Comparison of ENCODE assay signal across 30 cellular contexts in genomic region chr3:78951546-78951945, GRCh38.
A peak's percentile ranks its signal among the peaks of the same experiment; 100 is the strongest.
DNase-seq lines count a peak whose midpoint lies in the region; ATAC-seq, FAIRE-seq and TF ChIP-seq lines count a peak whose summit lies in the region.
"Had no signal": no experiment of that assay in that cellular context is flagged by ENCODE, and none has a peak within 500 bp of the region (broad histone marks: within the 10 kb centered on the region; RNA-seq: fewer than 3 reads in every experiment).

No MANE protein-coding gene starts in this region.

- H3K9ac ChIP-seq in HepG2 (ENCODE audit: insufficient read depth, low read depth, low read length), result no peak overlapping the region
- H3K9ac ChIP-seq: KMS-11, SK-N-SH had no signal

- H2AFZ ChIP-seq in HepG2 (ENCODE audit: low read length), result no peak overlapping the region

- H3K27me3 ChIP-seq in HepG2 (ENCODE audit: control insufficient read depth in 1 of 2, insufficient read depth in 2 of 2, low read length in 2 of 2) (no peaks in the 10 kb centered on the region), upper lobe of right lung (no peaks in the 10 kb centered on the region)
- H3K27me3 ChIP-seq: thyroid gland had no signal

- H3K4me1 Mint-ChIP-seq in activated CD4-positive, alpha-beta memory T cell treated with anti-CD3 and anti-CD28 coated beads, Interleukin-2, amount 10 ng/mL, durations not matched to agents 7 days and 5 days, result no peaks in the 10 kb centered on the region
- H3K4me1 Mint-ChIP-seq: activated CD4-positive, alpha-beta T cell treated with anti-CD3 and anti-CD28 coated beads, Interleukin-2, amount 10 ng/mL, durations not matched to agents 7 days and 5 days; activated naive CD8-positive, alpha-beta T cell treated with anti-CD3 and anti-CD28 coated beads for 36 hours; CD8-positive, alpha-beta memory T cell; naive B cell had no signal

- TF ChIP-seq POLR2A in HepG2 (IDR thresholded peaks at IDR 0.05; ENCODE audit: insufficient read depth in 1 of 2, low read depth in 2 of 2, low read length in 2 of 2), result no peak

- TF ChIP-seq RAD21 in HepG2 (CRISPR knock-in tag; IDR thresholded peaks at IDR 0.05), result no peak

- H3K9me3 ChIP-seq in HepG2 (ENCODE audit: low read length), result no peaks in the 10 kb centered on the region
- H3K9me3 ChIP-seq in upper lobe of right lung, result no peaks in the 10 kb centered on the region
- H3K9me3 ChIP-seq: SK-N-SH, thyroid gland had no signal

- no TSS peak for BruUV-seq in HepG2 (replicated peaks; lab: Mats Ljungman, UMichigan)

- H3K4me2 ChIP-seq in HepG2 (ENCODE audit: low read depth, low read length), result no peak overlapping the region
- H3K4me2 ChIP-seq: KMS-11, SK-N-SH had no signal

- H3K4me3 ChIP-seq in astrocyte of the spinal cord (ENCODE audit: low read depth, low read length) (no peak overlapping the region), HepG2 (replicated peaks in 1 of 3; ENCODE audit: insufficient read depth in 1 of 3, low read depth in 2 of 3, low read length in 3 of 3) (no peak overlapping the region), upper lobe of right lung (no peak overlapping the region)
- H3K4me3 ChIP-seq: thyroid gland had no signal

- ATAC-seq in HepG2, result no peak
- peak; percentile 12 for ATAC-seq in upper lobe of right lung
- ATAC-seq in HG02852 (IDR thresholded peaks at IDR 0.05; ENCODE audit: unreplicated experiment), result no peak
- no peak for ATAC-seq in GM18861 (IDR thresholded peaks at IDR 0.05; ENCODE audit: unreplicated experiment)
- ATAC-seq: left lobe of liver had no signal

- H3K36me3 Mint-ChIP-seq in activated CD4-positive, alpha-beta memory T cell treated with anti-CD3 and anti-CD28 coated beads, Interleukin-2, amount 10 ng/mL, durations not matched to agents 7 days and 5 days (ENCODE audit: low read depth), result no peaks in the 10 kb centered on the region
- H3K36me3 Mint-ChIP-seq: CD8-positive, alpha-beta memory T cell; naive B cell had no signal

- in situ Hi-C loops in astrocyte of the spinal cord (cut with HindIII; ENCODE audit: low sequenced_read_pairs) (no loop called here), HepG2 (cut with HindIII; ENCODE audit: extremely low pct_ligation_motif_present, low pct_unique_long_range_greater_than_20kb) (no loop called here)

- intact Hi-C loops in HepG2 (cut with micrococcal nuclease; ENCODE audit: unreplicated experiment), result no loop called here
- intact Hi-C loops in upper lobe of right lung (cut with DNase I), result no loop called here

- 66% methylated on average over 4 of the region's 4 CpGs for WGBS in HepG2 (ENCODE audit: low lambda C conversion rate)

- CTCF ChIA-PET in HepG2 (lab: Yijun Ruan, JAX; ENCODE audit: low intra/inter-chr PET ratio, low total read pairs), result no interaction called here
- CTCF ChIA-PET in activated CD4-positive, alpha-beta memory T cell treated with anti-CD3 and anti-CD28 coated beads, Interleukin-2, amount 10 ng/mL, durations not matched to agents 7 days and 5 days (lab: Charles Lee), result no interaction called here

- H3K4me1 ChIP-seq in HepG2 (ENCODE audit: insufficient read depth, low read length) (peaks cover 12% of the 10 kb centered on the region; the same call in 1 of the 2 replicates), upper lobe of right lung (no peaks in the 10 kb centered on the region)
- H3K4me1 ChIP-seq: thyroid gland had no signal

- H3K27ac ChIP-seq in HepG2 (ENCODE audit: extremely low read length, insufficient read depth, low read length) (no peak overlapping the region), upper lobe of right lung (no peak overlapping the region)
- H3K27ac ChIP-seq: 22Rv1, KMS-11, thyroid gland, VCaP had no signal

- 0 out of 2 replicates have a peak, but pooled peaks cover 2% of the 10 kb centered on the region for H4K20me1 ChIP-seq in HepG2 (ENCODE audit: insufficient read depth, low read length)

- peaks cover 4% of the 10 kb centered on the region for H3K9me3 Mint-ChIP-seq in activated CD4-positive, alpha-beta memory T cell treated with anti-CD3 and anti-CD28 coated beads, Interleukin-2, amount 10 ng/mL, durations not matched to agents 7 days and 5 days

- POLR2A ChIA-PET in HepG2 (lab: Yijun Ruan, JAX), result no interaction called here
- POLR2A ChIA-PET in activated CD4-positive, alpha-beta memory T cell treated with anti-CD3 and anti-CD28 coated beads, Interleukin-2, amount 10 ng/mL, durations not matched to agents 7 days and 5 days (lab: Charles Lee), result no interaction called here

- H3K4me3 Mint-ChIP-seq in activated CD4-positive, alpha-beta memory T cell treated with anti-CD3 and anti-CD28 coated beads, Interleukin-2, amount 10 ng/mL, durations not matched to agents 7 days and 5 days, result no peak overlapping the region
- H3K4me3 Mint-ChIP-seq: activated CD4-positive, alpha-beta T cell treated with anti-CD3 and anti-CD28 coated beads, Interleukin-2, amount 10 ng/mL, durations not matched to agents 7 days and 5 days; activated naive CD8-positive, alpha-beta T cell treated with anti-CD3 and anti-CD28 coated beads for 36 hours; CD8-positive, alpha-beta memory T cell; naive B cell; stimulated activated naive CD8-positive, alpha-beta T cell treated with anti-CD3 and anti-CD28 coated beads, Interleukin-15, Interleukin-2, amounts not matched to agents 100 ng/mL and 50 ng/mL, for 24 hours had no signal

- H3K79me2 ChIP-seq in HepG2 (ENCODE audit: insufficient read depth, low read length), result peaks cover 55% of the 10 kb centered on the region

- H3K27ac Mint-ChIP-seq in activated CD4-positive, alpha-beta memory T cell treated with anti-CD3 and anti-CD28 coated beads, Interleukin-2, amount 10 ng/mL, durations not matched to agents 7 days and 5 days, result no peak overlapping the region
- H3K27ac Mint-ChIP-seq: activated CD4-positive, alpha-beta T cell treated with anti-CD3 and anti-CD28 coated beads, Interleukin-2, amount 10 ng/mL, durations not matched to agents 7 days and 5 days; activated naive CD8-positive, alpha-beta T cell treated with anti-CD3 and anti-CD28 coated beads for 36 hours; CD8-positive, alpha-beta memory T cell; naive B cell; stimulated activated naive CD8-positive, alpha-beta T cell treated with anti-CD3 and anti-CD28 coated beads, Interleukin-15, Interleukin-2, amounts not matched to agents 100 ng/mL and 50 ng/mL, for 24 hours had no signal

- TF ChIP-seq EP300 in HepG2 (IDR thresholded peaks at IDR 0.05; ENCODE audit: low read depth in 2 of 2, low read length in 2 of 2) (no peak), HepG2 (CRISPR knock-in tag; IDR thresholded peaks at IDR 0.05; ENCODE audit: borderline replicate concordance) (no peak)

- DNase-seq in DMS53 (lab: John Stamatoyannopoulos, UW), result peak; percentile 16
- DNase-seq in DMS53 treated with DMSO at 0.1 percent for 48 hours (lab: John Stamatoyannopoulos, UW; ENCODE audit: unreplicated experiment), result no peak
- peak; percentile 42 for DNase-seq in astrocyte of the spinal cord (ENCODE audit: low read depth, low spot score)
- no peak for DNase-seq in HepG2 (ENCODE audit: low spot score)
- no peak for DNase-seq in upper lobe of right lung
- DNase-seq in activated CD4-positive, alpha-beta memory T cell treated with anti-CD3 and anti-CD28 coated beads, Interleukin-2, amount 10 ng/mL, durations not matched to agents 7 days and 5 days, result no peak
- DNase-seq: activated CD4-positive, alpha-beta T cell treated with anti-CD3 and anti-CD28 coated beads, Interleukin-2, amount 10 ng/mL, durations not matched to agents 7 days and 5 days; activated effector memory CD4-positive, alpha-beta T cell treated with Interleukin-2 at 50 U/mL for 16 hours; activated naive CD8-positive, alpha-beta T cell treated with anti-CD3 and anti-CD28 coated beads for 36 hours; CD8-positive, alpha-beta memory T cell; cerebellar nuclear complex; foreskin melanocyte; GOT3; mesendoderm; MV-4-11; naive B cell; NCI-H187; NCI-H82; SK-N-SH; T-helper 2 cell; thyroid gland had no signal

- no peaks in the 10 kb centered on the region for H3K27me3 Mint-ChIP-seq in activated CD4-positive, alpha-beta memory T cell treated with anti-CD3 and anti-CD28 coated beads, Interleukin-2, amount 10 ng/mL, durations not matched to agents 7 days and 5 days
- H3K27me3 Mint-ChIP-seq: activated CD4-positive, alpha-beta T cell treated with anti-CD3 and anti-CD28 coated beads, Interleukin-2, amount 10 ng/mL, durations not matched to agents 7 days and 5 days; activated naive CD8-positive, alpha-beta T cell treated with anti-CD3 and anti-CD28 coated beads for 36 hours; CD8-positive, alpha-beta memory T cell; naive B cell; stimulated activated naive CD8-positive, alpha-beta T cell treated with anti-CD3 and anti-CD28 coated beads, Interleukin-15, Interleukin-2, amounts not matched to agents 100 ng/mL and 50 ng/mL, for 24 hours had no signal

- FAIRE-seq in HepG2 (lab: Jason Lieb, UNC), result no peak
- FAIRE-seq: G401.6, HTR-8/SVneo had no signal

- no peak for TF ChIP-seq CTCF in astrocyte of the spinal cord (IDR thresholded peaks at IDR 0.05; ENCODE audit: low read depth, low read length)
- no peak for TF ChIP-seq CTCF in HepG2 (CRISPR knock-in tag; IDR thresholded peaks at IDR 0.05)
- no peak for TF ChIP-seq CTCF in upper lobe of right lung (IDR thresholded peaks at IDR 0.05)

- H3K36me3 ChIP-seq in HepG2 (replicated peaks in 1 of 2; ENCODE audit: control insufficient read depth in 1 of 2, insufficient read depth in 2 of 2, low read length in 2 of 2), result no peaks in the 10 kb centered on the region; a peak in 1 of 5 replicates
- H3K36me3 ChIP-seq in upper lobe of right lung, result no peaks in the 10 kb centered on the region
- H3K36me3 ChIP-seq: thyroid gland had no signal

TF ChIP-seq in HepG2, 621 proteins besides CTCF, POLR2A, EP300 and RAD21:
- no peak for TF ChIP-seq CREB1 (IDR thresholded peaks at IDR 0.05)
- TF ChIP-seq CREB1 (CRISPR knock-in tag; IDR thresholded peaks at IDR 0.05), result 0 out of 2 replicates have a peak, but pooled peaks have one; percentile 15
- no peak for TF ChIP-seq ZNF274 (CRISPR knock-in tag; IDR thresholded peaks at IDR 0.05)

Comparison
In these comparisons a context has a peak if more than half of its experiments do, and no peak if none do; other contexts are left out.
1. DNase-seq: peak in DMS53 (single experiment) and astrocyte of the spinal cord (single experiment); none in DMS53 treated with DMSO at 0.1 percent for 48 hours (single experiment), HepG2 (single experiment), upper lobe of right lung (single experiment) and activated CD4-positive, alpha-beta memory T cell treated with anti-CD3 and anti-CD28 coated beads, Interleukin-2, amount 10 ng/mL, durations not matched to agents 7 days and 5 days (single experiment).